1 cellular context compared by ENCODE assay signal in the genomic region with DNA sequence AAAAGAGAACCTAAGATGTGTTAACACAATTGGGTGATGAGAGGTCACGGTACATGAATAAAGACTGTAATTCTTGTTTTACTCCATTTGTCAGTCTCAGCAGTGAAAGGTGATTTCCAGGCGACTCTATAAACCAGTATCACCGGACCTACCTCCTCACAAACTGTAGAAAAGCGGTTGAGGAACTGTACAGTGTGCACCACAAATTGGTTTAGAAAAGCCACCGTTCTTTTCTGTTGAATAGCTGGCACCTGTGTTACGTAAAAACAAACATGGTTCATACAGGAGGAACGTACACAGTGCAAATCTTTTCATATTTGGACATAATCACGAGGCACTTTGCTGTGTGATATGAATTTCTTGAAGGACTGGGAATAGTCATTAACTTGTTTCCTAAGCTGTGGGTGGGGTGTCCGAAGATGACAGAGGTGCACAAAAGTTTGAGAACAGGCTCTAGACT.
TF ChIP-seq lines count a peak whose summit lies in the region.

No MANE protein-coding gene starts in this region.

TF ChIP-seq in K562, 482 proteins besides CTCF, POLR2A, EP300 and RAD21 (continued from another document):
- no peak for TF ChIP-seq ZBTB9 (CRISPR knock-in tag; IDR thresholded peaks at IDR 0.05)
- TF ChIP-seq, protein P1, sequence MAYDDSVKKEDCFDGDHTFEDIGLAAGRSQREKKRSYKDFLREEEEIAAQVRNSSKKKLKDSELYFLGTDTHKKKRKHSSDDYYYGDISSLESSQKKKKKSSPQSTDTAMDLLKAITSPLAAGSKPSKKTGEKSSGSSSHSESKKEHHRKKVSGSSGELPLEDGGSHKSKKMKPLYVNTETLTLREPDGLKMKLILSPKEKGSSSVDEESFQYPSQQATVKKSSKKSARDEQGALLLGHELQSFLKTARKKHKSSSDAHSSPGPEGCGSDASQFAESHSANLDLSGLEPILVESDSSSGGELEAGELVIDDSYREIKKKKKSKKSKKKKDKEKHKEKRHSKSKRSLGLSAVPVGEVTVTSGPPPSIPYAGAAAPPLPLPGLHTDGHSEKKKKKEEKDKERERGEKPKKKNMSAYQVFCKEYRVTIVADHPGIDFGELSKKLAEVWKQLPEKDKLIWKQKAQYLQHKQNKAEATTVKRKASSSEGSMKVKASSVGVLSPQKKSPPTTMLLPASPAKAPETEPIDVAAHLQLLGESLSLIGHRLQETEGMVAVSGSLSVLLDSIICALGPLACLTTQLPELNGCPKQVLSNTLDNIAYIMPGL (CRISPR knock-in tag; IDR thresholded peaks at IDR 0.05), result 0 out of 2 replicates have a peak, but pooled peaks have one; percentile 39
- no peak for TF ChIP-seq ZNF695 (CRISPR knock-in tag; IDR thresholded peaks at IDR 0.05)
- TF ChIP-seq, protein P2, sequence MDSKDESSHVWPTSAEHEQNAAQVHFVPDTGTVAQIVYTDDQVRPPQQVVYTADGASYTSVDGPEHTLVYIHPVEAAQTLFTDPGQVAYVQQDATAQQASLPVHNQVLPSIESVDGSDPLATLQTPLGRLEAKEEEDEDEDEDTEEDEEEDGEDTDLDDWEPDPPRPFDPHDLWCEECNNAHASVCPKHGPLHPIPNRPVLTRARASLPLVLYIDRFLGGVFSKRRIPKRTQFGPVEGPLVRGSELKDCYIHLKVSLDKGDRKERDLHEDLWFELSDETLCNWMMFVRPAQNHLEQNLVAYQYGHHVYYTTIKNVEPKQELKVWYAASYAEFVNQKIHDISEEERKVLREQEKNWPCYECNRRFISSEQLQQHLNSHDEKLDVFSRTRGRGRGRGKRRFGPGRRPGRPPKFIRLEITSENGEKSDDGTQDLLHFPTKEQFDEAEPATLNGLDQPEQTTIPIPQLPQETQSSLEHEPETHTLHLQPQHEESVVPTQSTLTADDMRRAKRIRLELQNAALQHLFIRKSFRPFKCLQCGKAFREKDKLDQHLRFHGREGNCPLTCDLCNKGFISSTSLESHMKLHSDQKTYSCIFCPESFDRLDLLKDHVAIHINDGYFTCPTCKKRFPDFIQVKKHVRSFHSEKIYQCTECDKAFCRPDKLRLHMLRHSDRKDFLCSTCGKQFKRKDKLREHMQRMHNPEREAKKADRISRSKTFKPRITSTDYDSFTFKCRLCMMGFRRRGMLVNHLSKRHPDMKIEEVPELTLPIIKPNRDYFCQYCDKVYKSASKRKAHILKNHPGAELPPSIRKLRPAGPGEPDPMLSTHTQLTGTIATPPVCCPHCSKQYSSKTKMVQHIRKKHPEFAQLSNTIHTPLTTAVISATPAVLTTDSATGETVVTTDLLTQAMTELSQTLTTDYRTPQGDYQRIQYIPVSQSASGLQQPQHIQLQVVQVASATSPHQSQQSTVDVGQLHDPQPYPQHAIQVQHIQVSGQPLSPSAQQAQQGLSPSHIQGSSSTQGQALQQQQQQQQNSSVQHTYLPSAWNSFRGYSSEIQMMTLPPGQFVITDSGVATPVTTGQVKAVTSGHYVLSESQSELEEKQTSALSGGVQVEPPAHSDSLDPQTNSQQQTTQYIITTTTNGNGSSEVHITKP (IDR thresholded peaks at IDR 0.05; ENCODE audit: partially characterized antibody), result peak; percentile 86
- TF ChIP-seq CBX8 (IDR thresholded peaks at IDR 0.05; ENCODE audit: borderline replicate concordance, extremely low read depth, low read depth, low read length, poor library complexity, severe bottlenecking), result no peak
- 0 out of 2 replicates have a peak, but pooled peaks have one; percentile 36 for TF ChIP-seq ZBTB43 (CRISPR knock-in tag; IDR thresholded peaks at IDR 0.05)
